8 cellular contexts compared by ENCODE assay signal in the genomic region with DNA sequence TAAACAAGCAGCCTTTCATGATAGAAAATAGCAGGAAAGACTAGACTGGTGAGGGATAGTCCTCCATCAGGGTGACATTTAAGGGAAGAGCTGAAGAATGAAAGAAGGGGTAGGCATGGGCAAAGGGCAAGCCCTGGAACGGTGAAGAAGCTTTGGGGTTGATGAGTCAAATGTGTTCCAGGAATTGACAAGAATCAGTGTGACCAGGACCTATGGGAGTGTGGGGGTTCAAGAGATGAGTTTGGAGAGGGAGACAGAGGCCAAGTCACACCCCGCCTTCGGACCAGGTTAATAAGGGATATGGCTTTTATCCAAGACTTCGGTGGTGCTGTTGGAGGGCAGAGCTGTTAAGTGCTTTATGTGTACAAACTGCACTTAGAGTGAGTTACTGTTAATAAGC. TPM values are rescaled to one million over a fixed set of nuclear protein-coding genes. Genes with fewer than 3 reads are reported as not detected.
DNase-seq lines count a peak whose midpoint lies in the region; ATAC-seq and TF ChIP-seq lines count a peak whose summit lies in the region.

No MANE protein-coding gene starts in this region.

- H3K36me3 ChIP-seq in kidney epithelial cell (ENCODE audit: control insufficient read depth, insufficient read depth, low read length), result peaks cover 8% of the 10 kb centered on the region
- H3K36me3 ChIP-seq in subcutaneous abdominal adipose tissue (ENCODE audit: control insufficient read depth in 5 of 5, insufficient read depth in 5 of 5, low read length in 5 of 5), result peaks cover 0 to 53% (median 49%) of the 10 kb centered on the region in 5 donors
- H3K36me3 ChIP-seq in aorta (ENCODE audit: control insufficient read depth in 1 of 2, insufficient read depth in 2 of 2, low read length in 1 of 2), result peaks cover 0 to 4% of the 10 kb centered on the region in 2 donors

- H3K4me1 ChIP-seq in subcutaneous abdominal adipose tissue (ENCODE audit: control insufficient read depth in 5 of 5, insufficient read depth in 5 of 5, low read length in 5 of 5) (peaks cover 7 to 32% (median 25%) of the 10 kb centered on the region in 5 donors), aorta (ENCODE audit: control insufficient read depth in 1 of 2, insufficient read depth in 2 of 2, low read length in 2 of 2) (no peaks in the 10 kb centered on the region)

- peaks cover 41% of the 10 kb centered on the region for H3K36me3 Mint-ChIP-seq in T-helper 1 cell treated with Interleukin-12 subunit alpha and Interleukin-12 subunit beta and Interleukin-4 antibody, amounts not matched to agents 30 μg/mL and 1 μg/mL, for 36 hours (ENCODE audit: low read depth)
- H3K36me3 Mint-ChIP-seq in activated naive CD8-positive, alpha-beta T cell treated with anti-CD3 and anti-CD28 coated beads for 36 hours, result peaks cover 54% of the 10 kb centered on the region

- H3K4me3 ChIP-seq in kidney epithelial cell (ENCODE audit: low read depth, low read length) (peak overlapping the region; percentile 96), subcutaneous abdominal adipose tissue (ENCODE audit: low read depth in 1 of 5, low read length in 5 of 5) (peak overlapping the region; percentile 74 to 96 (median 91)), aorta (ENCODE audit: low read length in 2 of 2) (peak overlapping the region in 1 of 2 donors; percentile 91)

- H3K27ac Mint-ChIP-seq in T-helper 1 cell treated with Interleukin-12 subunit alpha and Interleukin-12 subunit beta and Interleukin-4 antibody, amounts not matched to agents 30 μg/mL and 1 μg/mL, for 36 hours, result peak overlapping the region; percentile 84
- H3K27ac Mint-ChIP-seq in activated naive CD8-positive, alpha-beta T cell treated with anti-CD3 and anti-CD28 coated beads for 36 hours, result peak overlapping the region; percentile 95

- intact Hi-C loops in aorta (cut with DNase I), result loop anchor here in 1 of 2 donors (5.0 kb wide), 1 partner anchor 71 kb away; the partner anchor contains the start of gene SEC16A

- peak overlapping the region; percentile 22 to 98 (median 95) for H3K9ac ChIP-seq in subcutaneous abdominal adipose tissue (ENCODE audit: low read length in 5 of 5)

- ATAC-seq in aorta (ENCODE audit: low FRiP score), result no peak

- 49 to 53% methylated on average over 4 of the region's 4 CpGs for WGBS in aorta, 2 donors

- no peaks in the 10 kb centered on the region for H3K27me3 ChIP-seq in kidney epithelial cell (ENCODE audit: control insufficient read depth, insufficient read depth, low read length)
- H3K27me3 ChIP-seq in subcutaneous abdominal adipose tissue (ENCODE audit: control insufficient read depth in 5 of 5, insufficient read depth in 4 of 5, low read length in 5 of 5), result no peaks in the 10 kb centered on the region
- H3K27me3 ChIP-seq in aorta (ENCODE audit: control insufficient read depth in 1 of 2, insufficient read depth in 2 of 2, low read length in 1 of 2), result no peaks in the 10 kb centered on the region

- H3K27me3 Mint-ChIP-seq in T-helper 1 cell treated with Interleukin-12 subunit alpha and Interleukin-12 subunit beta and Interleukin-4 antibody, amounts not matched to agents 30 μg/mL and 1 μg/mL, for 36 hours (ENCODE audit: low read depth), result peaks cover 4% of the 10 kb centered on the region
- H3K27me3 Mint-ChIP-seq in activated naive CD8-positive, alpha-beta T cell treated with anti-CD3 and anti-CD28 coated beads for 36 hours, result no peaks in the 10 kb centered on the region

- no peak for DNase-seq in T-helper 1 cell
- no peak for DNase-seq in activated naive CD8-positive, alpha-beta T cell treated with anti-CD3 and anti-CD28 coated beads for 36 hours
- no peak for DNase-seq in kidney epithelial cell (ENCODE audit: low read depth)
- no peak for DNase-seq in aorta
- no peak for DNase-seq in NCI-H1105 treated with DMSO at 0.1 percent for 48 hours (lab: John Stamatoyannopoulos, UW)
- DNase-seq in NCI-H748 treated with DMSO at 0.1 percent for 48 hours (lab: John Stamatoyannopoulos, UW), result no peak

- H3K9me3 Mint-ChIP-seq in T-helper 1 cell treated with Interleukin-12 subunit alpha and Interleukin-12 subunit beta and Interleukin-4 antibody, amounts not matched to agents 30 μg/mL and 1 μg/mL, for 36 hours, result no peaks in the 10 kb centered on the region
- no peaks in the 10 kb centered on the region for H3K9me3 Mint-ChIP-seq in activated naive CD8-positive, alpha-beta T cell treated with anti-CD3 and anti-CD28 coated beads for 36 hours

- H3K27ac ChIP-seq in subcutaneous abdominal adipose tissue (ENCODE audit: low read depth, low read length), result peak overlapping the region; percentile 81
- H3K27ac ChIP-seq in aorta (ENCODE audit: low read depth in 1 of 2, low read length in 2 of 2), result no peak overlapping the region

- H3K4me3 Mint-ChIP-seq in T-helper 1 cell treated with Interleukin-12 subunit alpha and Interleukin-12 subunit beta and Interleukin-4 antibody, amounts not matched to agents 30 μg/mL and 1 μg/mL, for 36 hours, result peak overlapping the region; percentile 94
- H3K4me3 Mint-ChIP-seq in activated naive CD8-positive, alpha-beta T cell treated with anti-CD3 and anti-CD28 coated beads for 36 hours, result peak overlapping the region; percentile 97

- H3K9me3 ChIP-seq in subcutaneous abdominal adipose tissue (ENCODE audit: control insufficient read depth in 5 of 5, low read length in 5 of 5), result no peaks in the 10 kb centered on the region
- no peaks in the 10 kb centered on the region for H3K9me3 ChIP-seq in aorta (ENCODE audit: control insufficient read depth, low read length)

- TF ChIP-seq CTCF in kidney epithelial cell (IDR thresholded peaks at IDR 0.05; ENCODE audit: insufficient read depth, low read length, poor library complexity, severe bottlenecking), result no peak

- H3K4me1 Mint-ChIP-seq in T-helper 1 cell treated with Interleukin-12 subunit alpha and Interleukin-12 subunit beta and Interleukin-4 antibody, amounts not matched to agents 30 μg/mL and 1 μg/mL, for 36 hours (ENCODE audit: low read depth), result peaks cover 38% of the 10 kb centered on the region
- H3K4me1 Mint-ChIP-seq in activated naive CD8-positive, alpha-beta T cell treated with anti-CD3 and anti-CD28 coated beads for 36 hours, result peaks cover 42% of the 10 kb centered on the region

RNA-seq across cellular contexts. Expression of gene PMPCA, which starts 0.9 kb away (rescaled TPM):
- total RNA-seq in activated naive CD8-positive, alpha-beta T cell treated with anti-CD3 and anti-CD28 coated beads for 36 hours, result 100 to 1,000 TPM; 124 to 130 TPM
- total RNA-seq in kidney epithelial cell, result 49.9 and 50.5 TPM in 2 replicates
- 10 to 100 TPM; 31.2 to 38.8 TPM for total RNA-seq in aorta
- 10 to 100 TPM; 16.2 to 72.0 TPM for polyA plus RNA-seq in aorta

RNA-seq across cellular contexts. Expression of gene ENTR1, which starts 0.9 kb away (rescaled TPM):
- total RNA-seq in activated naive CD8-positive, alpha-beta T cell treated with anti-CD3 and anti-CD28 coated beads for 36 hours, result 10 to 100 TPM; 55.4 to 58.2 TPM
- total RNA-seq in kidney epithelial cell (65.7 and 71.4 TPM in 2 replicates), aorta (10 to 100 TPM; 27.1 to 39.0 TPM)
- polyA plus RNA-seq in aorta, result 10 to 100 TPM; 15.0 to 47.2 TPM

RNA-seq across cellular contexts. Expression of gene SNAPC4, which starts 11.4 kb away (rescaled TPM):
- total RNA-seq in activated naive CD8-positive, alpha-beta T cell treated with anti-CD3 and anti-CD28 coated beads for 36 hours, result 10 to 100 TPM; 25.2 to 28.0 TPM
- total RNA-seq in kidney epithelial cell (14.9 and 21.0 TPM in 2 replicates), aorta (1 to 10 TPM; 6.8 to 7.7 TPM)
- polyA plus RNA-seq in aorta, result 10 to 100 TPM in 1 of 2 donors, 1 to 10 TPM in 1; 1.6 to 13.9 TPM

RNA-seq across cellular contexts. Expression of gene INPP5E, which starts 28.3 kb away (rescaled TPM):
- 10 to 100 TPM; 10.9 to 12.1 TPM for total RNA-seq in activated naive CD8-positive, alpha-beta T cell treated with anti-CD3 and anti-CD28 coated beads for 36 hours
- 14.5 and 20.6 TPM in 2 replicates for total RNA-seq in kidney epithelial cell
- 10 to 100 TPM in 1 of 2 donors, 1 to 10 TPM in 1; 8.6 to 14.9 TPM for total RNA-seq in aorta
- polyA plus RNA-seq in aorta, result 10 to 100 TPM in 1 of 2 donors, 1 to 10 TPM in 1; 2.8 to 15.6 TPM

RNA-seq across cellular contexts. Expression of gene CARD9, which starts 37.9 kb away (rescaled TPM):
- 1 to 10 TPM; 1.5 to 1.8 TPM for total RNA-seq in activated naive CD8-positive, alpha-beta T cell treated with anti-CD3 and anti-CD28 coated beads for 36 hours
- total RNA-seq in kidney epithelial cell, result 1.9 and 2.0 TPM in 2 replicates
- 1 to 10 TPM; 2.6 to 5.3 TPM for total RNA-seq in aorta
- 1 to 10 TPM; 1.4 to 4.4 TPM for polyA plus RNA-seq in aorta
